Comparison of ENCODE assay signal across 12 cellular contexts in genomic region chr6:56752009-56752408, GRCh38.
A peak's percentile ranks its signal among the peaks of the same experiment; 100 is the strongest.
DNase-seq lines count a peak whose midpoint lies in the region; ATAC-seq, FAIRE-seq and TF ChIP-seq lines count a peak whose summit lies in the region.
"Had no signal": no experiment of that assay in that cellular context is flagged by ENCODE, and none has a peak within 500 bp of the region (broad histone marks: within the 10 kb centered on the region; RNA-seq: fewer than 3 reads in every experiment).

No MANE protein-coding gene starts in this region.

- H3K18ac ChIP-seq in neuronal stem cell (ENCODE audit: low read length), result no peak overlapping the region

- H3K36me3 ChIP-seq in neuronal stem cell (replicated peaks in 1 of 2; ENCODE audit: control insufficient read depth in 2 of 2, insufficient read depth in 2 of 2, low read length in 2 of 2), result no peaks in the 10 kb centered on the region
- H3K36me3 ChIP-seq: suprapubic skin had no signal

- FAIRE-seq in G401.6 (lab: Jason Lieb, UNC), result peak; percentile 85
- FAIRE-seq: GM18507 had no signal

- H2AK5ac ChIP-seq in neuronal stem cell (ENCODE audit: low read depth, low read length), result no peak overlapping the region

- H4K91ac ChIP-seq in neuronal stem cell (ENCODE audit: low read depth, low read length, poor library complexity), result no peak overlapping the region

- H2BK120ac ChIP-seq in neuronal stem cell (ENCODE audit: low read depth, low read length), result no peak overlapping the region

- H3K27ac ChIP-seq in dorsolateral prefrontal cortex (peak overlapping the region in 36 of 59 donors; percentile 3 to 91 (median 76)), neuronal stem cell (replicated peaks; ENCODE audit: low read length) (peak overlapping the region; percentile 34)
- H3K27ac ChIP-seq: suprapubic skin had no signal

- H3K79me1 ChIP-seq in neuronal stem cell (ENCODE audit: low read depth, low read length), result no peaks in the 10 kb centered on the region

- H3K9ac ChIP-seq in neuronal stem cell (ENCODE audit: low read depth, low read length, poor library complexity), result no peak overlapping the region

- no peak overlapping the region for H3K4me3 ChIP-seq in dorsolateral prefrontal cortex
- no peak overlapping the region for H3K4me3 ChIP-seq in neuronal stem cell (ENCODE audit: low read length in 2 of 2)
- H3K4me3 ChIP-seq: suprapubic skin had no signal

- no peak overlapping the region for H2BK5ac ChIP-seq in neuronal stem cell (ENCODE audit: low read length)

- H3K4ac ChIP-seq in neuronal stem cell (ENCODE audit: low read length), result no peak overlapping the region

- H4K8ac ChIP-seq in neuronal stem cell (ENCODE audit: low read depth, low read length), result no peak overlapping the region

- TF ChIP-seq CTCF in dorsolateral prefrontal cortex (IDR thresholded peaks at IDR 0.05 in 54 of 56, conservative IDR thresholded peaks at IDR 0.05 in 2 of 56; ENCODE audit: low read depth in 1 of 56, partially characterized antibody in 56 of 56), result no peak

- H3K23ac ChIP-seq in neuronal stem cell (ENCODE audit: low read depth, low read length, poor library complexity), result no peak overlapping the region

- H2AFZ ChIP-seq in neuronal stem cell (ENCODE audit: low read length), result no peak overlapping the region

- no peak overlapping the region for H3K14ac ChIP-seq in neuronal stem cell (ENCODE audit: low read length)

- H3K4me2 ChIP-seq in neuronal stem cell (ENCODE audit: insufficient read depth, low read length, poor library complexity, severe bottlenecking), result no peak overlapping the region

- H2BK12ac ChIP-seq in neuronal stem cell (ENCODE audit: low read length), result no peak overlapping the region

- DNase-seq in NCI-H187 treated with DMSO at 0.1 percent for 48 hours (lab: John Stamatoyannopoulos, UW) (peak; percentile 8), dorsolateral prefrontal cortex (no peak), neuronal stem cell (ENCODE audit: low spot score) (no peak), NCI-H526 (lab: John Stamatoyannopoulos, UW) (no peak), KG1 (lab: John Stamatoyannopoulos, UW) (no peak)
- DNase-seq: activated naive CD8-positive, alpha-beta T cell treated with anti-CD3 and anti-CD28 coated beads, Interleukin-2, amount 50 U/mL, for 24 hours; Caco-2 had no signal

- ATAC-seq in GM21447 (IDR thresholded peaks at IDR 0.05; ENCODE audit: unreplicated experiment) (no peak), GM21515 (IDR thresholded peaks at IDR 0.05; ENCODE audit: unreplicated experiment) (no peak)
- ATAC-seq: activated naive CD8-positive, alpha-beta T cell treated with anti-CD3 and anti-CD28 coated beads, Interleukin-2, amount 50 U/mL, for 24 hours had no signal

- no peaks in the 10 kb centered on the region for H3K9me3 ChIP-seq in neuronal stem cell (replicated peaks in 1 of 2; ENCODE audit: control insufficient read depth in 2 of 2, insufficient read depth in 1 of 2, low read depth in 1 of 2, low read length in 2 of 2)
- H3K9me3 ChIP-seq: Caco-2, suprapubic skin had no signal

- H3K27me3 ChIP-seq in dorsolateral prefrontal cortex (no peaks in the 10 kb centered on the region), neuronal stem cell (ENCODE audit: control insufficient read depth in 3 of 3, insufficient read depth in 3 of 3, low read depth in 1 of 3, low read length in 3 of 3) (no peaks in the 10 kb centered on the region)
- H3K27me3 ChIP-seq: suprapubic skin had no signal

- H3K4me1 ChIP-seq in neuronal stem cell (ENCODE audit: control insufficient read depth in 2 of 2, insufficient read depth in 1 of 2, low read depth in 1 of 2, low read length in 2 of 2), result peaks cover 8 to 14% of the 10 kb centered on the region in 2 donors

- H2BK15ac ChIP-seq in neuronal stem cell (ENCODE audit: low read length), result no peak overlapping the region

- intact Hi-C loops in dorsolateral prefrontal cortex (cut with DNase I), result no loop called here
